ENCODE assay signal across 25 cellular contexts in genomic region chr17:36807496-36808180, GRCh38.
A peak's percentile ranks its signal among the peaks of the same experiment; 100 is the strongest.
DNase-seq lines count a peak whose midpoint lies in the region; ATAC-seq and TF ChIP-seq lines count a peak whose summit lies in the region.
"Had no signal": no experiment of that assay in that cellular context is flagged by ENCODE, and none has a peak within 500 bp of the region (broad histone marks: within the 10 kb centered on the region; RNA-seq: fewer than 3 reads in every experiment).

No MANE protein-coding gene starts in this region.

- H3K27ac ChIP-seq in SK-N-SH (ENCODE audit: low read depth in 2 of 2, low read length in 1 of 2) = no peak overlapping the region
- H3K27ac ChIP-seq in iPS-20b (ENCODE audit: low read length) = no peak overlapping the region
- H3K27ac ChIP-seq in trophoblast cell (ENCODE audit: low read depth, low read length) = no peak overlapping the region
- no peak overlapping the region for H3K27ac ChIP-seq in foreskin keratinocyte
- H3K27ac ChIP-seq in A673 (ENCODE audit: low read depth, low read length, poor library complexity, severe bottlenecking) = no peak overlapping the region
- H3K27ac ChIP-seq: breast epithelium, KMS-11, pancreas, upper lobe of right lung had no signal

- H4K12ac ChIP-seq in trophoblast cell (ENCODE audit: low read depth, low read length) = no peak overlapping the region

- H2BK5ac ChIP-seq in trophoblast cell (ENCODE audit: low read depth, low read length, poor library complexity) = no peak overlapping the region

- WGBS in SK-N-SH (ENCODE audit: low lambda C conversion rate) = 62% methylated on average over 29 of the region's 35 CpGs
- no CpG with 5 or more reads among the region's 35 CpGs for WGBS in trophoblast cell (ENCODE audit: extremely low coverage, insufficient coverage, insufficient read length)

- H3F3A ChIP-seq in SK-N-SH (replicated peaks; ENCODE audit: insufficient read depth) = no peaks in the 10 kb centered on the region

- TF ChIP-seq EP300 in SK-N-SH (IDR thresholded peaks at IDR 0.05; ENCODE audit: borderline replicate concordance in 1 of 2, low read depth in 1 of 2, low read length in 1 of 2) = no peak

- CTCF ChIA-PET in SK-N-SH (lab: Yijun Ruan, JAX) (interaction anchor here (0.7 to 2.4 kb wide), 5 partner anchors 9 to 219 kb away, joined by 3 to 8 read pairs (median 5); no protein-coding TSS in a partner anchor), A673 (lab: Charles Lee) (no interaction called here)

- no TSS peak for BruUV-seq in A673 (replicated peaks; lab: Mats Ljungman, UMichigan)

- no peak overlapping the region for H3K4ac ChIP-seq in trophoblast cell (ENCODE audit: low read depth, low read length)

- H2AFZ ChIP-seq in SK-N-SH (ENCODE audit: low read depth) (no peak overlapping the region), trophoblast cell (ENCODE audit: insufficient read depth, low read length, poor library complexity) (no peak overlapping the region)

- peak overlapping the region; percentile 71; the same call in 1 of the 2 replicates for H3K4me2 ChIP-seq in SK-N-SH
- peak overlapping the region; percentile 60 for H3K4me2 ChIP-seq in trophoblast cell (ENCODE audit: low read length)
- H3K4me2 ChIP-seq: KMS-11 had no signal

- intact Hi-C loops in A673 (cut with micrococcal nuclease; ENCODE audit: unreplicated experiment) = no loop called here

- H3K9ac ChIP-seq in SK-N-SH (no peak overlapping the region), iPS-20b (ENCODE audit: low read depth, low read length) (peak overlapping the region; percentile 75; the same call in 1 of the 2 replicates), trophoblast cell (ENCODE audit: low read length) (no peak overlapping the region)
- H3K9ac ChIP-seq: KMS-11 had no signal

- no peaks in the 10 kb centered on the region for H3K9me3 ChIP-seq in SK-N-SH
- H3K9me3 ChIP-seq in iPS-20b (ENCODE audit: insufficient read depth, low read depth, low read length) = no peaks in the 10 kb centered on the region
- H3K9me3 ChIP-seq in trophoblast cell (ENCODE audit: insufficient read depth, low read depth, low read length) = peaks cover 8% of the 10 kb centered on the region
- H3K9me3 ChIP-seq in A673 (ENCODE audit: low read depth, low read length, poor library complexity, severe bottlenecking) = no peaks in the 10 kb centered on the region
- H3K9me3 ChIP-seq: breast epithelium, pancreas, upper lobe of right lung had no signal

- H3K18ac ChIP-seq in trophoblast cell (ENCODE audit: low read length) = no peak overlapping the region

- H4K20me1 ChIP-seq in SK-N-SH (ENCODE audit: insufficient read depth) = no peaks in the 10 kb centered on the region

- no peaks in the 10 kb centered on the region for H3K36me3 ChIP-seq in SK-N-SH (replicated peaks in 1 of 2; ENCODE audit: control insufficient read depth in 1 of 2, insufficient read depth in 2 of 2, low read length in 1 of 2)
- H3K36me3 ChIP-seq in iPS-20b (ENCODE audit: insufficient read depth, low read depth, low read length) = no peaks in the 10 kb centered on the region
- no peaks in the 10 kb centered on the region for H3K36me3 ChIP-seq in trophoblast cell (ENCODE audit: control insufficient read depth in 1 of 2, insufficient read depth in 2 of 2, low read length in 2 of 2)
- H3K36me3 ChIP-seq in A673 (ENCODE audit: insufficient read depth, low read length, poor library complexity, severe bottlenecking) = no peaks in the 10 kb centered on the region
- H3K36me3 ChIP-seq: breast epithelium, pancreas, upper lobe of right lung had no signal

- H3K79me1 ChIP-seq in trophoblast cell (ENCODE audit: low read length) = no peaks in the 10 kb centered on the region

- DNase-seq in SK-N-SH = peak; percentile 23
- DNase-seq in astrocyte of the cerebellum (ENCODE audit: low read depth) = no peak
- DNase-seq in trophoblast cell = no peak
- DNase-seq in foreskin keratinocyte = no peak
- DNase-seq in activated CD8-positive, alpha-beta memory T cell treated with anti-CD3 and anti-CD28 coated beads, Interleukin-2, amount 50 U/mL, for 48 hours = no peak
- no peak for DNase-seq in A673 (ENCODE audit: low spot score)
- DNase-seq: 8988T; activated B cell treated with CpG ODN at 0.5 μM for 24 hours; activated CD4-positive, alpha-beta memory T cell treated with anti-CD3 and anti-CD28 coated beads for 36 hours; activated gamma-delta T cell; activated T-cell treated with anti-CD3 and anti-CD28 coated beads for 4 hours; head of caudate nucleus; naive B cell; NCI-H2171; NCI-H524 treated with DMSO at 0.1 percent for 48 hours; right cardiac atrium; stimulated activated CD4-positive, alpha-beta T cell treated with anti-CD3 and anti-CD28 coated beads, Interleukin-12 subunit alpha, Interleukin-12 subunit beta, amount 100 ng/mL, for 4 hours; stimulated activated CD4-positive, alpha-beta T cell treated with anti-CD3 and anti-CD28 coated beads, Interleukin-4, amount 100 ng/mL, for 4 hours; upper lobe of right lung had no signal

- no peak overlapping the region for H2BK12ac ChIP-seq in trophoblast cell (ENCODE audit: low read length)

- H4K8ac ChIP-seq in trophoblast cell (ENCODE audit: low read depth, low read length) = no peak overlapping the region

- in situ Hi-C loops in astrocyte of the cerebellum (cut with HindIII; ENCODE audit: low sequenced_read_pairs) = no loop called here

- no peaks in the 10 kb centered on the region for H3K9me2 ChIP-seq in SK-N-SH

- H4K91ac ChIP-seq in trophoblast cell (ENCODE audit: low read depth, low read length) = no peak overlapping the region

- no peak for TF ChIP-seq CTCF in SK-N-SH (IDR thresholded peaks at IDR 0.05)
- no peak for TF ChIP-seq CTCF in astrocyte of the cerebellum (IDR thresholded peaks at IDR 0.05; ENCODE audit: low read depth, low read length, missing control alignments)
- no peak for TF ChIP-seq CTCF in foreskin keratinocyte (conservative IDR thresholded peaks at IDR 0.05)
- TF ChIP-seq CTCF in A673 (conservative IDR thresholded peaks at IDR 0.05; ENCODE audit: low read depth, low read length) = no peak

- no peak for TF ChIP-seq RAD21 in SK-N-SH (IDR thresholded peaks at IDR 0.05; ENCODE audit: low read length)

- peaks cover 22% of the 10 kb centered on the region; the same call in 1 of the 2 replicates for H3K27me3 ChIP-seq in SK-N-SH (ENCODE audit: insufficient read depth)
- H3K27me3 ChIP-seq in iPS-20b (ENCODE audit: insufficient read depth, low read length) = peaks cover 74% of the 10 kb centered on the region
- peaks cover 34% of the 10 kb centered on the region for H3K27me3 ChIP-seq in trophoblast cell (ENCODE audit: insufficient read depth, low read length)
- H3K27me3 ChIP-seq in foreskin keratinocyte = peaks cover 77% of the 10 kb centered on the region
- peaks cover 28% of the 10 kb centered on the region for H3K27me3 ChIP-seq in A673 (replicated peaks; ENCODE audit: insufficient read depth, low read depth, low read length, poor library complexity)

- no peak overlapping the region for H3K14ac ChIP-seq in trophoblast cell (ENCODE audit: low read length)

- peaks cover 0 to 5% of the 10 kb centered on the region in 2 experiments; a peak in 1 of 4 replicates for H3K4me1 ChIP-seq in SK-N-SH (ENCODE audit: control insufficient read depth in 1 of 2, insufficient read depth in 2 of 2, low read depth in 1 of 2, low read length in 1 of 2)
- no peaks in the 10 kb centered on the region; the same call in 1 of the 2 replicates for H3K4me1 ChIP-seq in iPS-20b (ENCODE audit: insufficient read depth, low read length)
- H3K4me1 ChIP-seq in trophoblast cell (ENCODE audit: control insufficient read depth in 1 of 2, insufficient read depth in 2 of 2, low read length in 2 of 2) = peaks cover 3 to 5% of the 10 kb centered on the region in 2 experiments
- no peaks in the 10 kb centered on the region for H3K4me1 ChIP-seq in foreskin keratinocyte
- no peaks in the 10 kb centered on the region for H3K4me1 ChIP-seq in A673 (ENCODE audit: insufficient read depth, low read length, poor library complexity, severe bottlenecking)
- H3K4me1 ChIP-seq: breast epithelium, pancreas, upper lobe of right lung had no signal

- H3K79me2 ChIP-seq in SK-N-SH (ENCODE audit: insufficient read depth) (no peaks in the 10 kb centered on the region), trophoblast cell (ENCODE audit: control insufficient read depth, insufficient read depth, low read length, poor library complexity) (no peaks in the 10 kb centered on the region)

- no peak overlapping the region for H2BK120ac ChIP-seq in trophoblast cell (ENCODE audit: insufficient read depth, low read length, poor library complexity)

- no peak overlapping the region for H2AK5ac ChIP-seq in trophoblast cell (ENCODE audit: low read length)

- no peak overlapping the region for H3K23ac ChIP-seq in trophoblast cell (ENCODE audit: low read length)

- POLR2A ChIA-PET in SK-N-SH (lab: Yijun Ruan, JAX) = no interaction called here
- POLR2A ChIA-PET in A673 (lab: Charles Lee; ENCODE audit: low non-redundant PET) = no interaction called here

- no peak for ATAC-seq in SK-N-SH treated with all-trans-retinoic acid at 6 μM for 48 hours
- ATAC-seq in foreskin keratinocyte = no peak
- ATAC-seq: HCT116, pancreas, right cardiac atrium, upper lobe of right lung had no signal

- H3K4me3 ChIP-seq in SK-N-SH (ENCODE audit: low read depth in 2 of 2, low read length in 1 of 2) = peak overlapping the region in 1 of 2 experiments; percentile 36; a peak in 2 of 4 replicates
- peak overlapping the region; percentile 10 for H3K4me3 ChIP-seq in astrocyte of the cerebellum (ENCODE audit: low read depth, low read length)
- peak overlapping the region; percentile 83 for H3K4me3 ChIP-seq in iPS-20b (ENCODE audit: low read length)
- H3K4me3 ChIP-seq in trophoblast cell (ENCODE audit: low read depth, low read length) = no peak overlapping the region
- H3K4me3 ChIP-seq in A673 (ENCODE audit: low read depth, low read length, poor library complexity, severe bottlenecking) = no peak overlapping the region
- H3K4me3 ChIP-seq: upper lobe of right lung had no signal

TF ChIP-seq in SK-N-SH treated with all-trans-retinoic acid at 6 μM for 48 hours, 23 proteins besides CTCF, POLR2A, EP300 and RAD21 (continues in another document):
- TF ChIP-seq CSRNP3 (CRISPR knock-in tag; IDR thresholded peaks at IDR 0.05) = no peak
- no peak for TF ChIP-seq ZNF70 (CRISPR knock-in tag; IDR thresholded peaks at IDR 0.05)
- no peak for TF ChIP-seq ESRRG (CRISPR knock-in tag; IDR thresholded peaks at IDR 0.05)
- TF ChIP-seq ZNF8 (CRISPR knock-in tag; IDR thresholded peaks at IDR 0.05) = no peak
- no peak for TF ChIP-seq RARB (CRISPR knock-in tag; IDR thresholded peaks at IDR 0.05)
- TF ChIP-seq ISL1 (CRISPR knock-in tag; IDR thresholded peaks at IDR 0.05) = no peak

Comparison
In these comparisons a context has a peak if more than half of its experiments do, and no peak if none do; other contexts are left out.
1. H3K4me3 ChIP-seq: peak in astrocyte of the cerebellum (single experiment) and iPS-20b (single experiment); none in trophoblast cell (single experiment) and A673 (single experiment).